In genomic region chr2:204036706-204037105, GRCh38 we compare ENCODE assay signal across 23 cellular contexts.
"Had no signal": no experiment of that assay in that cellular context is flagged by ENCODE, and none has a peak within 500 bp of the region (broad histone marks: within the 10 kb centered on the region; RNA-seq: fewer than 3 reads in every experiment).

No MANE protein-coding gene starts in this region.

- H3K27ac ChIP-seq: left ventricle myocardium inferior, ovary, right atrium auricular region, skin epidermis, stomach, testis, thyroid gland, transverse colon, upper lobe of left lung, vagina had no signal

- H3K9me3 ChIP-seq: mucosa of descending colon, ovary, right atrium auricular region, testis, thyroid gland, transverse colon, upper lobe of left lung, vagina had no signal

- DNase-seq: islet precursor cell; left ventricle myocardium inferior; mesendoderm; mucosa of descending colon; naive thymus-derived CD4-positive, alpha-beta T cell; ovary; stimulated activated CD4-positive, alpha-beta T cell treated with anti-CD3 and anti-CD28 coated beads, Interleukin-12 subunit alpha, Interleukin-12 subunit beta, amount 100 ng/mL, for 4 hours; stimulated activated CD4-positive, alpha-beta T cell treated with anti-CD3 and anti-CD28 coated beads, Interleukin-15, amount 100 ng/mL, for 24 hours; stimulated activated CD4-positive, alpha-beta T cell treated with anti-CD3 and anti-CD28 coated beads, Interleukin-2, amount 100 ng/mL, for 24 hours; stimulated activated CD4-positive, alpha-beta T cell treated with anti-CD3 and anti-CD28 coated beads, Interleukin-4, amount 100 ng/mL, for 1 hour; stimulated activated naive B cell treated with anti-CD40 and anti-IgM and Interleukin-4, amounts not matched to agents 10 μg/mL and 1 μg/mL and 100 μg/mL, for 72 hours; stimulated activated naive CD8-positive, alpha-beta T cell treated with anti-CD3 and anti-CD28 coated beads, Interleukin-15, Interleukin-2, amounts not matched to agents 100 U/mL and 50 U/mL, for 24 hours; stomach; testis; thyroid gland; transverse colon; upper lobe of left lung had no signal

- H3K36me3 ChIP-seq: left ventricle myocardium inferior, ovary, right atrium auricular region, stomach, thyroid gland, transverse colon, upper lobe of left lung, vagina had no signal

- H3K4me3 ChIP-seq: left ventricle myocardium inferior, lung, mucosa of descending colon, ovary, right atrium auricular region, skin epidermis, stomach, testis, thyroid gland, transverse colon, upper lobe of left lung, vagina had no signal

- H3K27me3 ChIP-seq: ovary, right atrium auricular region, stomach, testis, thyroid gland, transverse colon, upper lobe of left lung, vagina had no signal

- ATAC-seq: mucosa of descending colon; naive thymus-derived CD4-positive, alpha-beta T cell; natural killer cell treated with Interleukin-12 subunit alpha and Interleukin-12 subunit beta and Interleukin-15 and Interleukin-18, amount 100 ng/mL, for 72 hours; sciatic nerve; stimulated activated naive B cell treated with anti-CD40 and anti-IgM and Interleukin-4, amounts not matched to agents 10 μg/mL and 1 μg/mL and 100 μg/mL, for 72 hours; stimulated activated naive CD8-positive, alpha-beta T cell treated with anti-CD3 and anti-CD28 coated beads, Interleukin-15, Interleukin-2, amounts not matched to agents 100 U/mL and 50 U/mL, for 24 hours had no signal

- H3K4me1 ChIP-seq: left ventricle myocardium inferior, right atrium auricular region, testis, upper lobe of left lung, vagina had no signal
